In genomic region chr2:196926562-196927317, GRCh38 we compare ENCODE assay signal across 8 cellular contexts. TPM values are rescaled to one million over a fixed set of nuclear protein-coding genes. Genes with fewer than 3 reads are reported as not detected.
DNase-seq lines count a peak whose midpoint lies in the region; ATAC-seq and TF ChIP-seq lines count a peak whose summit lies in the region.

Gene PGAP1 (minus strand): TSS chr2:196926707. CDS start chr2:196926616, 91 bp downstream.

- H3K27ac ChIP-seq in PC-9 (peak within 1 kb of the TSS; percentile 60), esophagus squamous epithelium (peak within 1 kb of the TSS; percentile 92 to 96 (median 94))

- H3K79me2 ChIP-seq in PC-9 (ENCODE audit: low read depth), result peaks cover 24% of the 10 kb centered on the region

- peak within 1 kb of the TSS; percentile 99 for H2AFZ ChIP-seq in PC-9

- peak within 1 kb of the TSS; percentile 97 for H3K27ac Mint-ChIP-seq in activated T-cell treated with anti-CD3 and anti-CD28 coated beads, Interleukin-2, amount 50 U/mL, for 72 hours

- WGBS in esophagus squamous epithelium, 2 donors, result 0 to 1% methylated on average over 27 of the region's 61 CpGs

- no peaks in the 10 kb centered on the region for H3K27me3 Mint-ChIP-seq in activated T-cell treated with anti-CD3 and anti-CD28 coated beads, Interleukin-2, amount 50 U/mL, for 72 hours (ENCODE audit: low read depth)

- POLR2A ChIA-PET in PC-9 (lab: Charles Lee; ENCODE audit: unreplicated experiment), result no interaction called here

- peak within 1 kb of the TSS; percentile 98 to 99 for H3K4me3 Mint-ChIP-seq in activated T-cell treated with anti-CD3 and anti-CD28 coated beads, Interleukin-2, amount 50 U/mL, for 72 hours

- in situ Hi-C loops in KBM-7 (cut with MboI; ENCODE audit: low pct_unique_long_range_greater_than_20kb, low sequenced_read_pairs), result no loop called here

- no peaks in the 10 kb centered on the region for H4K20me1 ChIP-seq in PC-9 (ENCODE audit: insufficient read depth)

- no peaks in the 10 kb centered on the region for H3K36me3 ChIP-seq in PC-9 (ENCODE audit: low read depth)
- H3K36me3 ChIP-seq in esophagus squamous epithelium, result no peaks in the 10 kb centered on the region

- H3K4me3 ChIP-seq in PC-9, result peak within 1 kb of the TSS; percentile 98
- peak within 1 kb of the TSS; percentile 63 to 91 (median 86) for H3K4me3 ChIP-seq in esophagus squamous epithelium

- H3K4me1 ChIP-seq in PC-9 (replicated peaks; ENCODE audit: insufficient read depth) (peaks cover 18% of the 10 kb centered on the region), esophagus squamous epithelium (peaks cover 0 to 55% (median 10%) of the 10 kb centered on the region in 3 donors)

- H3K9me2 ChIP-seq in PC-9 (ENCODE audit: insufficient read depth), result no peaks in the 10 kb centered on the region

- H3F3A ChIP-seq in PC-9 (ENCODE audit: insufficient read depth, low read depth), result peaks cover 6% of the 10 kb centered on the region; the same call in 1 of the 2 replicates

- intact Hi-C loops in PC-9 (cut with micrococcal nuclease; ENCODE audit: unreplicated experiment), result loop anchor here (1.0 to 5.0 kb wide), 2 partner anchors 62 to 451 kb away; no protein-coding TSS in a partner anchor
- intact Hi-C loops in esophagus squamous epithelium (cut with DNase I), result no loop called here

- peak in 3 of 4 donors; percentile 60 to 88 (median 87) for TF ChIP-seq POLR2A in esophagus squamous epithelium (IDR thresholded peaks at IDR 0.05)

- H3K4me2 ChIP-seq in PC-9, result peak within 1 kb of the TSS; percentile 93

- H3K9me3 ChIP-seq in PC-9 (ENCODE audit: insufficient read depth, low read depth) (no peaks in the 10 kb centered on the region), esophagus squamous epithelium (no peaks in the 10 kb centered on the region)

- no TSS peak for BruUV-seq in PC-9 (replicated peaks; lab: Mats Ljungman, UMichigan)

- ATAC-seq in GM21723 (IDR thresholded peaks at IDR 0.05; ENCODE audit: unreplicated experiment), result peak; percentile 89
- ATAC-seq in activated T-cell treated with anti-CD3 and anti-CD28 coated beads, Interleukin-2, amount 50 U/mL, for 72 hours (replicated peaks in 1 of 2), result peak; percentile 88

- H3K9me3 Mint-ChIP-seq in activated T-cell treated with anti-CD3 and anti-CD28 coated beads, Interleukin-2, amount 50 U/mL, for 72 hours, result no peaks in the 10 kb centered on the region

- H3K4me1 Mint-ChIP-seq in activated T-cell treated with anti-CD3 and anti-CD28 coated beads, Interleukin-2, amount 50 U/mL, for 72 hours (ENCODE audit: low read depth), result peaks cover 39% of the 10 kb centered on the region

- TF ChIP-seq CTCF in PC-9 (conservative IDR thresholded peaks at IDR 0.05), result no peak
- peak in 1 of 6 experiments; percentile 16 for TF ChIP-seq CTCF in esophagus squamous epithelium (IDR thresholded peaks at IDR 0.05)

- H3K36me3 Mint-ChIP-seq in activated T-cell treated with anti-CD3 and anti-CD28 coated beads, Interleukin-2, amount 50 U/mL, for 72 hours (ENCODE audit: insufficient read depth in 2 of 2), result peaks cover 7 to 20% of the 10 kb centered on the region in 2 donors

- DNase-seq in DMS53 treated with DMSO at 0.1 percent for 48 hours (lab: John Stamatoyannopoulos, UW; ENCODE audit: unreplicated experiment) (peak; percentile 89), KBM-7 (peak; percentile 91), PC-9 (peak; percentile 62 to 86), esophagus squamous epithelium (lab: John Stamatoyannopoulos, UW) (peak; percentile 29), myocyte (ENCODE audit: low read depth) (peak; percentile 91)
- DNase-seq in activated T-cell treated with anti-CD3 and anti-CD28 coated beads, Interleukin-2, amount 50 U/mL, for 72 hours, result peak; percentile 95 to 96
- peak; percentile 81 to 86 for DNase-seq in stimulated activated CD8-positive, alpha-beta memory T cell treated with anti-CD3 and anti-CD28 coated beads, Interleukin-7, amount 100 ng/mL, for 48 hours (ENCODE audit: extremely low read depth in 1 of 2, low read depth in 1 of 2)

- H3K27me3 ChIP-seq in PC-9 (ENCODE audit: insufficient read depth, low read depth), result no peaks in the 10 kb centered on the region
- no peaks in the 10 kb centered on the region for H3K27me3 ChIP-seq in esophagus squamous epithelium

- CTCF ChIA-PET in PC-9 (lab: Charles Lee), result interaction anchor here (0.6 kb wide), 1 partner anchor 289 kb away, joined by 8 read pairs; no protein-coding TSS in a partner anchor

RNA-seq across cellular contexts. Expression of gene PGAP1, which starts in this region (rescaled TPM):
- 5.1 and 6.5 TPM in 2 replicates for total RNA-seq in PC-9 (2021)
- 10 to 100 TPM; 22.5 to 36.3 TPM for total RNA-seq in activated T-cell treated with anti-CD3 and anti-CD28 coated beads, Interleukin-2, amount 50 U/mL, for 72 hours
- total RNA-seq in esophagus squamous epithelium, result 10 to 100 TPM in 1 of 4 donors, 1 to 10 TPM in 3; 6.5 to 15.6 (median 9.2) TPM
- 6.8 and 8.8 TPM in 2 replicates for total RNA-seq in myocyte
- 3.5 TPM for polyA plus RNA-seq in myocyte (2012)

Comparison
In these comparisons a context has a peak if more than half of its experiments do, and no peak if none do; other contexts are left out.
1. Peak in every context shown above with its lines: DNase-seq, ATAC-seq, H3K4me3 ChIP-seq and H3K27ac ChIP-seq.
2. DNase-seq: peak in every context shown above with its lines; median percentile 96 in activated T-cell treated with anti-CD3 and anti-CD28 coated beads, Interleukin-2, amount 50 U/mL, for 72 hours; 91 in KBM-7; 91 in myocyte; 89 in DMS53 treated with DMSO at 0.1 percent for 48 hours; 84 in stimulated activated CD8-positive, alpha-beta memory T cell treated with anti-CD3 and anti-CD28 coated beads, Interleukin-7, amount 100 ng/mL, for 48 hours; 74 in PC-9; 29 in esophagus squamous epithelium.